In genomic region chr2:43169091-43169936, GRCh38 we compare ENCODE assay signal across 1 cellular context.
TF ChIP-seq lines count a peak whose summit lies in the region.

No MANE protein-coding gene starts in this region.

TF ChIP-seq in HepG2, 621 proteins besides CTCF, POLR2A, EP300 and RAD21 (continued from another document):
- TF ChIP-seq ZBTB38 (CRISPR knock-in tag; IDR thresholded peaks at IDR 0.05) (peak; percentile 31; the same call in 1 of the 2 replicates), MXD1 (CRISPR knock-in tag; IDR thresholded peaks at IDR 0.05) (no peak), ZNF782 (CRISPR knock-in tag; IDR thresholded peaks at IDR 0.05; ENCODE audit: borderline replicate concordance) (0 out of 2 replicates have a peak, but pooled peaks have one; percentile 27), SOX6 (IDR thresholded peaks at IDR 0.05) (no peak), SOX6 (CRISPR knock-in tag; IDR thresholded peaks at IDR 0.05) (peak; percentile 40; the same call in 1 of the 2 replicates), RBM39 (IDR thresholded peaks at IDR 0.05; ENCODE audit: low read depth, low read length, poor library complexity, severe bottlenecking) (no peak), AGO1 (IDR thresholded peaks at IDR 0.05; ENCODE audit: low read depth, low read length, poor library complexity, severe bottlenecking) (no peak), SMAD3 (CRISPR knock-in tag; IDR thresholded peaks at IDR 0.05) (no peak), ZNF891 (CRISPR knock-in tag; IDR thresholded peaks at IDR 0.05) (0 out of 2 replicates have a peak, but pooled peaks have one; percentile 3), ONECUT2 (CRISPR knock-in tag; IDR thresholded peaks at IDR 0.05) (no peak), TFE3 (CRISPR knock-in tag; IDR thresholded peaks at IDR 0.05) (no peak), MLLT10 (CRISPR knock-in tag; IDR thresholded peaks at IDR 0.05) (no peak), MBNL3 (CRISPR knock-in tag; conservative IDR thresholded peaks at IDR 0.05) (no peak), TEAD3 (CRISPR knock-in tag; optimal IDR thresholded peaks at IDR 0.05; ENCODE audit: borderline replicate concordance) (peak; percentile 37)
- TF ChIP-seq, protein P1, sequence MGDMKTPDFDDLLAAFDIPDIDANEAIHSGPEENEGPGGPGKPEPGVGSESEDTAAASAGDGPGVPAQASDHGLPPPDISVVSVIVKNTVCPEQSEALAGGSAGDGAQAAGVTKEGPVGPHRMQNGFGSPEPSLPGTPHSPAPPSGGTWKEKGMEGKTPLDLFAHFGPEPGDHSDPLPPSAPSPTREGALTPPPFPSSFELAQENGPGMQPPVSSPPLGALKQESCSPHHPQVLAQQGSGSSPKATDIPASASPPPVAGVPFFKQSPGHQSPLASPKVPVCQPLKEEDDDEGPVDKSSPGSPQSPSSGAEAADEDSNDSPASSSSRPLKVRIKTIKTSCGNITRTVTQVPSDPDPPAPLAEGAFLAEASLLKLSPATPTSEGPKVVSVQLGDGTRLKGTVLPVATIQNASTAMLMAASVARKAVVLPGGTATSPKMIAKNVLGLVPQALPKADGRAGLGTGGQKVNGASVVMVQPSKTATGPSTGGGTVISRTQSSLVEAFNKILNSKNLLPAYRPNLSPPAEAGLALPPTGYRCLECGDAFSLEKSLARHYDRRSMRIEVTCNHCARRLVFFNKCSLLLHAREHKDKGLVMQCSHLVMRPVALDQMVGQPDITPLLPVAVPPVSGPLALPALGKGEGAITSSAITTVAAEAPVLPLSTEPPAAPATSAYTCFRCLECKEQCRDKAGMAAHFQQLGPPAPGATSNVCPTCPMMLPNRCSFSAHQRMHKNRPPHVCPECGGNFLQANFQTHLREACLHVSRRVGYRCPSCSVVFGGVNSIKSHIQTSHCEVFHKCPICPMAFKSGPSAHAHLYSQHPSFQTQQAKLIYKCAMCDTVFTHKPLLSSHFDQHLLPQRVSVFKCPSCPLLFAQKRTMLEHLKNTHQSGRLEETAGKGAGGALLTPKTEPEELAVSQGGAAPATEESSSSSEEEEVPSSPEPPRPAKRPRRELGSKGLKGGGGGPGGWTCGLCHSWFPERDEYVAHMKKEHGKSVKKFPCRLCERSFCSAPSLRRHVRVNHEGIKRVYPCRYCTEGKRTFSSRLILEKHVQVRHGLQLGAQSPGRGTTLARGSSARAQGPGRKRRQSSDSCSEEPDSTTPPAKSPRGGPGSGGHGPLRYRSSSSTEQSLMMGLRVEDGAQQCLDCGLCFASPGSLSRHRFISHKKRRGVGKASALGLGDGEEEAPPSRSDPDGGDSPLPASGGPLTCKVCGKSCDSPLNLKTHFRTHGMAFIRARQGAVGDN (CRISPR knock-in tag; IDR thresholded peaks at IDR 0.05) = peak; percentile 15; the same call in 1 of the 2 replicates
- TF ChIP-seq, protein P2, sequence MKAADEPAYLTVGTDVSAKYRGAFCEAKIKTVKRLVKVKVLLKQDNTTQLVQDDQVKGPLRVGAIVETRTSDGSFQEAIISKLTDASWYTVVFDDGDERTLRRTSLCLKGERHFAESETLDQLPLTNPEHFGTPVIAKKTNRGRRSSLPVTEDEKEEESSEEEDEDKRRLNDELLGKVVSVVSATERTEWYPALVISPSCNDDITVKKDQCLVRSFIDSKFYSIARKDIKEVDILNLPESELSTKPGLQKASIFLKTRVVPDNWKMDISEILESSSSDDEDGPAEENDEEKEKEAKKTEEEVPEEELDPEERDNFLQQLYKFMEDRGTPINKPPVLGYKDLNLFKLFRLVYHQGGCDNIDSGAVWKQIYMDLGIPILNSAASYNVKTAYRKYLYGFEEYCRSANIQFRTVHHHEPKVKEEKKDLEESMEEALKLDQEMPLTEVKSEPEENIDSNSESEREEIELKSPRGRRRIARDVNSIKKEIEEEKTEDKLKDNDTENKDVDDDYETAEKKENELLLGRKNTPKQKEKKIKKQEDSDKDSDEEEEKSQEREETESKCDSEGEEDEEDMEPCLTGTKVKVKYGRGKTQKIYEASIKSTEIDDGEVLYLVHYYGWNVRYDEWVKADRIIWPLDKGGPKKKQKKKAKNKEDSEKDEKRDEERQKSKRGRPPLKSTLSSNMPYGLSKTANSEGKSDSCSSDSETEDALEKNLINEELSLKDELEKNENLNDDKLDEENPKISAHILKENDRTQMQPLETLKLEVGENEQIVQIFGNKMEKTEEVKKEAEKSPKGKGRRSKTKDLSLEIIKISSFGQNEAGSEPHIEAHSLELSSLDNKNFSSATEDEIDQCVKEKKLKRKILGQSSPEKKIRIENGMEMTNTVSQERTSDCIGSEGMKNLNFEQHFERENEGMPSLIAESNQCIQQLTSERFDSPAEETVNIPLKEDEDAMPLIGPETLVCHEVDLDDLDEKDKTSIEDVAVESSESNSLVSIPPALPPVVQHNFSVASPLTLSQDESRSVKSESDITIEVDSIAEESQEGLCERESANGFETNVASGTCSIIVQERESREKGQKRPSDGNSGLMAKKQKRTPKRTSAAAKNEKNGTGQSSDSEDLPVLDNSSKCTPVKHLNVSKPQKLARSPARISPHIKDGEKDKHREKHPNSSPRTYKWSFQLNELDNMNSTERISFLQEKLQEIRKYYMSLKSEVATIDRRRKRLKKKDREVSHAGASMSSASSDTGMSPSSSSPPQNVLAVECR (CRISPR knock-in tag; IDR thresholded peaks at IDR 0.05; ENCODE audit: borderline replicate concordance) = peak; percentile 10; the same call in 1 of the 2 replicates
- TF ChIP-seq, protein P3, sequence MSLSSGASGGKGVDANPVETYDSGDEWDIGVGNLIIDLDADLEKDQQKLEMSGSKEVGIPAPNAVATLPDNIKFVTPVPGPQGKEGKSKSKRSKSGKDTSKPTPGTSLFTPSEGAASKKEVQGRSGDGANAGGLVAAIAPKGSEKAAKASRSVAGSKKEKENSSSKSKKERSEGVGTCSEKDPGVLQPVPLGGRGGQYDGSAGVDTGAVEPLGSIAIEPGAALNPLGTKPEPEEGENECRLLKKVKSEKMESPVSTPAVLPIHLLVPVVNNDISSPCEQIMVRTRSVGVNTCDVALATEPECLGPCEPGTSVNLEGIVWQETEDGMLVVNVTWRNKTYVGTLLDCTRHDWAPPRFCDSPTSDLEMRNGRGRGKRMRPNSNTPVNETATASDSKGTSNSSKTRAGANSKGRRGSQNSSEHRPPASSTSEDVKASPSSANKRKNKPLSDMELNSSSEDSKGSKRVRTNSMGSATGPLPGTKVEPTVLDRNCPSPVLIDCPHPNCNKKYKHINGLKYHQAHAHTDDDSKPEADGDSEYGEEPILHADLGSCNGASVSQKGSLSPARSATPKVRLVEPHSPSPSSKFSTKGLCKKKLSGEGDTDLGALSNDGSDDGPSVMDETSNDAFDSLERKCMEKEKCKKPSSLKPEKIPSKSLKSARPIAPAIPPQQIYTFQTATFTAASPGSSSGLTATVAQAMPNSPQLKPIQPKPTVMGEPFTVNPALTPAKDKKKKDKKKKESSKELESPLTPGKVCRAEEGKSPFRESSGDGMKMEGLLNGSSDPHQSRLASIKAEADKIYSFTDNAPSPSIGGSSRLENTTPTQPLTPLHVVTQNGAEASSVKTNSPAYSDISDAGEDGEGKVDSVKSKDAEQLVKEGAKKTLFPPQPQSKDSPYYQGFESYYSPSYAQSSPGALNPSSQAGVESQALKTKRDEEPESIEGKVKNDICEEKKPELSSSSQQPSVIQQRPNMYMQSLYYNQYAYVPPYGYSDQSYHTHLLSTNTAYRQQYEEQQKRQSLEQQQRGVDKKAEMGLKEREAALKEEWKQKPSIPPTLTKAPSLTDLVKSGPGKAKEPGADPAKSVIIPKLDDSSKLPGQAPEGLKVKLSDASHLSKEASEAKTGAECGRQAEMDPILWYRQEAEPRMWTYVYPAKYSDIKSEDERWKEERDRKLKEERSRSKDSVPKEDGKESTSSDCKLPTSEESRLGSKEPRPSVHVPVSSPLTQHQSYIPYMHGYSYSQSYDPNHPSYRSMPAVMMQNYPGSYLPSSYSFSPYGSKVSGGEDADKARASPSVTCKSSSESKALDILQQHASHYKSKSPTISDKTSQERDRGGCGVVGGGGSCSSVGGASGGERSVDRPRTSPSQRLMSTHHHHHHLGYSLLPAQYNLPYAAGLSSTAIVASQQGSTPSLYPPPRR (CRISPR knock-in tag; IDR thresholded peaks at IDR 0.05; ENCODE audit: borderline replicate concordance) = 0 out of 2 replicates have a peak, but pooled peaks have one; percentile 30
- TF ChIP-seq, protein P4, sequence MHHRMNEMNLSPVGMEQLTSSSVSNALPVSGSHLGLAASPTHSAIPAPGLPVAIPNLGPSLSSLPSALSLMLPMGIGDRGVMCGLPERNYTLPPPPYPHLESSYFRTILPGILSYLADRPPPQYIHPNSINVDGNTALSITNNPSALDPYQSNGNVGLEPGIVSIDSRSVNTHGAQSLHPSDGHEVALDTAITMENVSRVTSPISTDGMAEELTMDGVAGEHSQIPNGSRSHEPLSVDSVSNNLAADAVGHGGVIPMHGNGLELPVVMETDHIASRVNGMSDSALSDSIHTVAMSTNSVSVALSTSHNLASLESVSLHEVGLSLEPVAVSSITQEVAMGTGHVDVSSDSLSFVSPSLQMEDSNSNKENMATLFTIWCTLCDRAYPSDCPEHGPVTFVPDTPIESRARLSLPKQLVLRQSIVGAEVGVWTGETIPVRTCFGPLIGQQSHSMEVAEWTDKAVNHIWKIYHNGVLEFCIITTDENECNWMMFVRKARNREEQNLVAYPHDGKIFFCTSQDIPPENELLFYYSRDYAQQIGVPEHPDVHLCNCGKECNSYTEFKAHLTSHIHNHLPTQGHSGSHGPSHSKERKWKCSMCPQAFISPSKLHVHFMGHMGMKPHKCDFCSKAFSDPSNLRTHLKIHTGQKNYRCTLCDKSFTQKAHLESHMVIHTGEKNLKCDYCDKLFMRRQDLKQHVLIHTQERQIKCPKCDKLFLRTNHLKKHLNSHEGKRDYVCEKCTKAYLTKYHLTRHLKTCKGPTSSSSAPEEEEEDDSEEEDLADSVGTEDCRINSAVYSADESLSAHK (CRISPR knock-in tag; IDR thresholded peaks at IDR 0.05; ENCODE audit: borderline replicate concordance) = no peak
